Comparison of ENCODE assay signal across 20 cellular contexts in the genomic region with DNA sequence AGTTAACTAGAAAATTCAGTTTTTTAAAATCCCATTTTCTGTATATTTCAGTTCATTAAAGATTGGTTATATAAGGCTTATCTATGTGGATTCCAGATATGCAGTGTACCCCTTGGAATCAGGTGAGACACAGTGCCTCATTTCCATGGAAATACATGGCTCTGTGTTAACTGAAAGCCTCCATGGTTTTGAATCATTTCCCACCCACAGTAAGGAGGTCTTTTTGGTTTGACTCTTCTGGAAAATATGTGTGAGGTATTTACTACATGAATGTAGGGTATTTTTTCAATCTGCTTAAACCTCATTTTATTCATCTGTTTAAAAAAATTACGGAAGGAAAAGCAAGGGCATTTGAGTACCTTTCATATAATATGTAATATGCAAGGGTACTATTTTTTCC. TPM values are rescaled to one million over a fixed set of nuclear protein-coding genes. Genes with fewer than 3 reads are reported as not detected.
DNase-seq lines count a peak whose midpoint lies in the region; ATAC-seq and TF ChIP-seq lines count a peak whose summit lies in the region.
"Had no signal": no experiment of that assay in that cellular context is flagged by ENCODE, and none has a peak within 500 bp of the region (broad histone marks: within the 10 kb centered on the region; RNA-seq: fewer than 3 reads in every experiment).

No MANE protein-coding gene starts in this region.

- ATAC-seq in psoas muscle: no peak
- no peak for ATAC-seq in GM19467 (IDR thresholded peaks at IDR 0.05; ENCODE audit: unreplicated experiment)
- ATAC-seq: activated CD4-positive, CD25-positive, alpha-beta regulatory T cell treated with anti-CD3 and anti-CD28 coated beads, Interleukin-2, amount 50 U/mL, for 24 hours; left ventricle myocardium superior had no signal

- H4K20me1 ChIP-seq in Karpas-422 (ENCODE audit: insufficient read depth, low read depth, low read length): peaks cover 4% of the 10 kb centered on the region; the same call in 1 of the 2 replicates

- peak; percentile 46 for DNase-seq in BJ (ENCODE audit: low read depth)
- no peak for DNase-seq in Karpas-422
- DNase-seq in brain microvascular endothelial cell: peak; percentile 43
- DNase-seq in psoas muscle: no peak
- DNase-seq in NCI-H1092 treated with DMSO at 0.1 percent for 48 hours (lab: John Stamatoyannopoulos, UW): no peak
- no peak for DNase-seq in COLO668 (lab: John Stamatoyannopoulos, UW; ENCODE audit: unreplicated experiment)
- DNase-seq in DMS53 treated with DMSO at 0.1 percent for 48 hours (lab: John Stamatoyannopoulos, UW; ENCODE audit: unreplicated experiment): no peak
- DNase-seq: activated CD8-positive, alpha-beta memory T cell treated with anti-CD3 and anti-CD28 coated beads for 24 hours; Caco-2; effector CD4-positive, alpha-beta T cell; GOT3; left ventricle myocardium superior; NCI-H1694; SK-N-SH; stimulated activated CD4-positive, alpha-beta T cell treated with anti-CD3 and anti-CD28 coated beads, Interleukin-15, amount 100 ng/mL, for 24 hours; T-helper 9 cell; tibial artery had no signal

- POLR2A ChIA-PET in BJ (lab: Charles Lee): no interaction called here

- H3K9me3 ChIP-seq in Karpas-422 (ENCODE audit: low read length) (no peaks in the 10 kb centered on the region), psoas muscle (no peaks in the 10 kb centered on the region)
- H3K9me3 ChIP-seq: Caco-2, esophagus muscularis mucosa, SK-N-SH, tibial artery had no signal

- intact Hi-C loops in psoas muscle (cut with DNase I): no loop called here

- H3K4me3 ChIP-seq in BJ (ENCODE audit: low read depth, low read length) (no peak overlapping the region), Karpas-422 (ENCODE audit: low read length) (no peak overlapping the region), brain microvascular endothelial cell (ENCODE audit: low read depth, low read length) (no peak overlapping the region), psoas muscle (no peak overlapping the region)
- H3K4me3 ChIP-seq: esophagus muscularis mucosa, tibial artery had no signal

- H3K27ac ChIP-seq in Karpas-422 (ENCODE audit: low read length) (peak overlapping the region; percentile 64), brain microvascular endothelial cell (no peak overlapping the region), psoas muscle (peak overlapping the region; percentile 88)
- H3K27ac ChIP-seq: esophagus muscularis mucosa, tibial artery had no signal

- H3K4me1 ChIP-seq in Karpas-422 (ENCODE audit: low read length) (peaks cover 55% of the 10 kb centered on the region), psoas muscle (peaks cover 69% of the 10 kb centered on the region)
- H3K4me1 ChIP-seq: Caco-2 had no signal

- no peak overlapping the region for H3K9ac ChIP-seq in Karpas-422 (ENCODE audit: low read length)
- H3K9ac ChIP-seq: SK-N-SH had no signal

- H3K27me3 ChIP-seq in BJ (ENCODE audit: control insufficient read depth, insufficient read depth, low read length): no peaks in the 10 kb centered on the region
- no peaks in the 10 kb centered on the region for H3K27me3 ChIP-seq in Karpas-422 (ENCODE audit: low read length)
- no peaks in the 10 kb centered on the region for H3K27me3 ChIP-seq in brain microvascular endothelial cell (replicated peaks)
- no peaks in the 10 kb centered on the region for H3K27me3 ChIP-seq in psoas muscle (ENCODE audit: insufficient read depth in 3 of 3, low read length in 2 of 3)
- H3K27me3 ChIP-seq: esophagus muscularis mucosa, tibial artery had no signal

- H3K79me2 ChIP-seq in Karpas-422 (ENCODE audit: low read length): peaks cover 76% of the 10 kb centered on the region

- WGBS in psoas muscle, 3 donors: 78 to 82% (median 81%) methylated on average over 1 of the region's 1 CpG

- H3K9me2 ChIP-seq in Karpas-422 (replicated peaks; ENCODE audit: insufficient read depth, low read length): no peaks in the 10 kb centered on the region
- H3K9me2 ChIP-seq: SK-N-SH had no signal

- in situ Hi-C loops in brain microvascular endothelial cell (cut with HindIII; ENCODE audit: low pct_ligation_motif_present, low sequenced_read_pairs): no loop called here

- no peak overlapping the region for H2AFZ ChIP-seq in Karpas-422 (ENCODE audit: low read length)

- H3K4me2 ChIP-seq in Karpas-422 (ENCODE audit: low read depth, low read length, poor library complexity, severe bottlenecking): no peak overlapping the region
- H3K4me2 ChIP-seq: SK-N-SH had no signal

- no peaks in the 10 kb centered on the region for H3K36me3 ChIP-seq in BJ (ENCODE audit: control insufficient read depth, insufficient read depth, low read length)
- peaks cover 27% of the 10 kb centered on the region for H3K36me3 ChIP-seq in Karpas-422 (ENCODE audit: insufficient read depth, low read length)
- no peaks in the 10 kb centered on the region for H3K36me3 ChIP-seq in brain microvascular endothelial cell (replicated peaks)
- peaks cover 0 to 7% of the 10 kb centered on the region in 2 donors for H3K36me3 ChIP-seq in psoas muscle (ENCODE audit: insufficient read depth in 1 of 2, low read depth in 1 of 2)
- H3K36me3 ChIP-seq: esophagus muscularis mucosa, tibial artery had no signal

- no peak for TF ChIP-seq CTCF in BJ (IDR thresholded peaks at IDR 0.05; ENCODE audit: insufficient read depth, low read depth, low read length)
- no peak for TF ChIP-seq CTCF in brain microvascular endothelial cell (IDR thresholded peaks at IDR 0.05; ENCODE audit: low read depth, low read length, missing control alignments)
- no peak for TF ChIP-seq CTCF in psoas muscle (IDR thresholded peaks at IDR 0.05)

- CTCF ChIA-PET in BJ (lab: Yijun Ruan, JAX): no interaction called here

RNA-seq across cellular contexts. Expression of gene RNF144B, which starts 25.5 kb away (rescaled TPM):
- polyA plus RNA-seq in BJ (2011; rRNA removed) (1.4 and 2.0 TPM in 2 replicates), psoas muscle (10 to 100 TPM in 1 of 3 donors, 1 to 10 TPM in 2; 6.0 to 34.5 (median 7.9) TPM)
- 3.9 and 4.6 TPM in 2 replicates for polyA minus RNA-seq in BJ (2011; rRNA and poly(A)+ RNA removed)
- 28.1 and 36.4 TPM in 2 replicates for total RNA-seq in Karpas-422 (2014; rRNA removed; shearing (Covaris generic); ENCODE audit: low replicate concordance)
- 10 to 100 TPM; 33.6 to 94.9 (median 65.4) TPM for total RNA-seq in psoas muscle

Comparison
In these comparisons a context has a peak if more than half of its experiments do, and no peak if none do; other contexts are left out.
1. DNase-seq: peak in BJ (single experiment) and brain microvascular endothelial cell (single experiment); none in Karpas-422 (single experiment), psoas muscle (0 of 2), NCI-H1092 treated with DMSO at 0.1 percent for 48 hours (single experiment), COLO668 (single experiment) and DMS53 treated with DMSO at 0.1 percent for 48 hours (single experiment).